In genomic region chr2:54541995-54542394, GRCh38 we compare ENCODE assay signal across 25 cellular contexts.
"Had no signal": no experiment of that assay in that cellular context is flagged by ENCODE, and none has a peak within 500 bp of the region (broad histone marks: within the 10 kb centered on the region; RNA-seq: fewer than 3 reads in every experiment).

No MANE protein-coding gene starts in this region.

- H3K4me3 ChIP-seq: esophagus muscularis mucosa, gastrocnemius medialis, heart right ventricle, left lung, lower lobe of right lung, neural progenitor cell, pancreas, testis, tibial nerve had no signal

- H3K36me3 ChIP-seq: gastrocnemius medialis, left lung, neural progenitor cell, pancreas, tibial nerve had no signal

- H3K27ac Mint-ChIP-seq: dendritic cell treated with granulocyte-macrophage colony-stimulating factor and Interleukin-4, amounts not matched to agents 40 ng/mL and 50 ng/mL, for 4 days; effector memory CD8-positive, alpha-beta T cell; memory B cell; mesothelial cell of epicardium; natural killer cell treated with Interleukin-12 subunit alpha and Interleukin-12 subunit beta and Interleukin-15 and Interleukin-18, amount 100 ng/mL, for 72 hours; neural progenitor cell; progenitor cell of endocrine pancreas; stimulated activated naive CD8-positive, alpha-beta T cell treated with anti-CD3 and anti-CD28 coated beads, Interleukin-15, Interleukin-2, amounts not matched to agents 100 ng/mL and 50 ng/mL, for 24 hours had no signal

- H3K36me3 Mint-ChIP-seq: memory B cell; natural killer cell treated with Interleukin-12 subunit alpha and Interleukin-12 subunit beta and Interleukin-15 and Interleukin-18, amount 100 ng/mL, for 72 hours; neural progenitor cell had no signal

- H3K9me3 Mint-ChIP-seq: dendritic cell treated with granulocyte-macrophage colony-stimulating factor and Interleukin-4, amounts not matched to agents 40 ng/mL and 50 ng/mL, for 4 days; effector memory CD8-positive, alpha-beta T cell; memory B cell; mesothelial cell of epicardium; natural killer cell treated with Interleukin-12 subunit alpha and Interleukin-12 subunit beta and Interleukin-15 and Interleukin-18, amount 100 ng/mL, for 72 hours; neural progenitor cell; stimulated activated naive CD8-positive, alpha-beta T cell treated with anti-CD3 and anti-CD28 coated beads, Interleukin-15, Interleukin-2, amounts not matched to agents 100 ng/mL and 50 ng/mL, for 24 hours had no signal

- H3K9ac ChIP-seq: neural progenitor cell had no signal

- H3K27ac ChIP-seq: epithelial cell of prostate, esophagus muscularis mucosa, gastrocnemius medialis, left lung, lower lobe of right lung, neural progenitor cell, pancreas, testis had no signal

- H3K4me2 ChIP-seq: neural progenitor cell had no signal

- H3K9me3 ChIP-seq: esophagus muscularis mucosa, gastrocnemius medialis, heart right ventricle, left lung, lower lobe of right lung, pancreas, testis, tibial nerve had no signal

- H3K27me3 ChIP-seq: esophagus muscularis mucosa, gastrocnemius medialis, heart right ventricle, left lung, neural progenitor cell, pancreas, testis, tibial nerve had no signal

- H2AFZ ChIP-seq: neural progenitor cell had no signal

- H3K27me3 Mint-ChIP-seq: effector memory CD8-positive, alpha-beta T cell; memory B cell; progenitor cell of endocrine pancreas; stimulated activated naive CD8-positive, alpha-beta T cell treated with anti-CD3 and anti-CD28 coated beads, Interleukin-15, Interleukin-2, amounts not matched to agents 100 ng/mL and 50 ng/mL, for 24 hours had no signal

- H3K4me3 Mint-ChIP-seq: dendritic cell treated with granulocyte-macrophage colony-stimulating factor and Interleukin-4, amounts not matched to agents 40 ng/mL and 50 ng/mL, for 4 days; effector memory CD8-positive, alpha-beta T cell; memory B cell; mesothelial cell of epicardium; natural killer cell treated with Interleukin-12 subunit alpha and Interleukin-12 subunit beta and Interleukin-15 and Interleukin-18, amount 100 ng/mL, for 72 hours; neural progenitor cell; stimulated activated naive CD8-positive, alpha-beta T cell treated with anti-CD3 and anti-CD28 coated beads, Interleukin-15, Interleukin-2, amounts not matched to agents 100 ng/mL and 50 ng/mL, for 24 hours had no signal

- H3K4me1 ChIP-seq: neural progenitor cell had no signal

- FAIRE-seq: colon, islet of Langerhans, pancreas, small intestine had no signal

- ATAC-seq: effector memory CD8-positive, alpha-beta T cell; gastrocnemius medialis; heart right ventricle; left lung; lower lobe of right lung; natural killer cell treated with Interleukin-12 subunit alpha and Interleukin-12 subunit beta and Interleukin-15 and Interleukin-18, amount 100 ng/mL, for 72 hours; pancreas; right cardiac atrium had no signal

- DNase-seq: effector memory CD8-positive, alpha-beta T cell; gastrocnemius medialis; heart right ventricle; hypothalamus; kidney glomerular epithelial cell; left lung; lower lobe of right lung; occipital lobe; pancreas; right cardiac atrium; small intestine; stimulated activated CD4-positive, alpha-beta T cell treated with anti-CD3 and anti-CD28 coated beads, Interleukin-2, amount 100 ng/mL, for 48 hours; testis had no signal
